18 cellular contexts compared by ENCODE assay signal in the genomic region with DNA sequence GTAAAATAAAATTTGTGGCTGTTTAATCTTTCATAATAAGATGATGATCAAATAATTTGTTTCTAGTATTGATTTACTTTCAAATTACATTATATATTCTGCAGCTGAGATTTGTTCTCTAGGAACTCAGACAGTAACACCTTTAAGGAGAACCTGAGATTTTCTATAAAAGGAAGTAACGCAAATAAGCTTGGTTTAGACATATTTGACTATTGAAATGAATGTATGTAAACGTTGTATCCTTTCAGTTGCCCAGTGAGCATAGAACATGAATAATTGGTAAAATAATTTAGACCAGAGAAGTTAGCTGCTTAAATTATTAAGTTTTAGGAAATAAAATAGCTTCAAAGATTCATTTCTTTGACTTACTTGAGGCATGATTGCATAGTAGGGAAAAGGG. TPM values are rescaled to one million over a fixed set of nuclear protein-coding genes. Genes with fewer than 3 reads are reported as not detected.
DNase-seq lines count a peak whose midpoint lies in the region; ATAC-seq and TF ChIP-seq lines count a peak whose summit lies in the region.
"Had no signal": no experiment of that assay in that cellular context is flagged by ENCODE, and none has a peak within 500 bp of the region (broad histone marks: within the 10 kb centered on the region; RNA-seq: fewer than 3 reads in every experiment).

No MANE protein-coding gene starts in this region.

- H3K9me3 ChIP-seq in Loucy (ENCODE audit: insufficient read depth, low read depth, low read length) (no peaks in the 10 kb centered on the region), psoas muscle (no peaks in the 10 kb centered on the region), upper lobe of right lung (no peaks in the 10 kb centered on the region)
- H3K9me3 ChIP-seq: neutrophil, thoracic aorta had no signal

- peak overlapping the region in 2 of 5 experiments; percentile 0 to 96 for H3K27ac Mint-ChIP-seq in brain
- H3K27ac Mint-ChIP-seq: dendritic cell treated with granulocyte-macrophage colony-stimulating factor and Interleukin-4, amounts not matched to agents 40 ng/mL and 50 ng/mL, for 4 days; mesothelial cell of epicardium; stimulated activated naive B cell treated with anti-CD40 and anti-IgM and Interleukin-4, amounts not matched to agents 10 μg/mL and 1 μg/mL and 100 μg/mL, for 72 hours had no signal

- no peak for TF ChIP-seq CTCF in Loucy (conservative IDR thresholded peaks at IDR 0.05; ENCODE audit: low read length)
- no peak for TF ChIP-seq CTCF in brain (conservative IDR thresholded peaks at IDR 0.05)
- TF ChIP-seq CTCF in psoas muscle (IDR thresholded peaks at IDR 0.05): no peak
- no peak for TF ChIP-seq CTCF in upper lobe of right lung (IDR thresholded peaks at IDR 0.05)

- H3F3A ChIP-seq in Loucy (ENCODE audit: low read depth): no peaks in the 10 kb centered on the region

- no peaks in the 10 kb centered on the region for H3K9me3 Mint-ChIP-seq in brain
- H3K9me3 Mint-ChIP-seq: dendritic cell treated with granulocyte-macrophage colony-stimulating factor and Interleukin-4, amounts not matched to agents 40 ng/mL and 50 ng/mL, for 4 days; mesothelial cell of epicardium; stimulated activated naive B cell treated with anti-CD40 and anti-IgM and Interleukin-4, amounts not matched to agents 10 μg/mL and 1 μg/mL and 100 μg/mL, for 72 hours had no signal

- H3K4me2 ChIP-seq in Loucy (ENCODE audit: low read depth, low read length, poor library complexity, severe bottlenecking): peak overlapping the region; percentile 95

- H3K27me3 ChIP-seq in Loucy (ENCODE audit: insufficient read depth, low read length, poor library complexity, severe bottlenecking) (no peaks in the 10 kb centered on the region), psoas muscle (ENCODE audit: insufficient read depth in 3 of 3, low read length in 2 of 3) (no peaks in the 10 kb centered on the region), upper lobe of right lung (no peaks in the 10 kb centered on the region)
- H3K27me3 ChIP-seq: foreskin keratinocyte had no signal

- peak overlapping the region; percentile 91 to 98 (median 97) for H3K4me3 Mint-ChIP-seq in brain
- H3K4me3 Mint-ChIP-seq: dendritic cell treated with granulocyte-macrophage colony-stimulating factor and Interleukin-4, amounts not matched to agents 40 ng/mL and 50 ng/mL, for 4 days; stimulated activated naive B cell treated with anti-CD40 and anti-IgM and Interleukin-4, amounts not matched to agents 10 μg/mL and 1 μg/mL and 100 μg/mL, for 72 hours had no signal

- H3K9me2 ChIP-seq in Loucy (replicated peaks; ENCODE audit: low read depth, low read length): no peaks in the 10 kb centered on the region

- intact Hi-C loops in psoas muscle (cut with DNase I) (loop anchor here in 1 of 2 donors (5.0 kb wide), 1 partner anchor 65 kb away; no protein-coding TSS in a partner anchor), upper lobe of right lung (cut with DNase I) (no loop called here)

- H3K27me3 Mint-ChIP-seq in brain: peaks cover 4% of the 10 kb centered on the region
- H3K27me3 Mint-ChIP-seq: dendritic cell treated with granulocyte-macrophage colony-stimulating factor and Interleukin-4, amounts not matched to agents 40 ng/mL and 50 ng/mL, for 4 days; stimulated activated naive B cell treated with anti-CD40 and anti-IgM and Interleukin-4, amounts not matched to agents 10 μg/mL and 1 μg/mL and 100 μg/mL, for 72 hours had no signal

- peak overlapping the region; percentile 76 for H3K9ac ChIP-seq in Loucy (ENCODE audit: low read depth, low read length, poor library complexity, severe bottlenecking)

- peaks cover 68% of the 10 kb centered on the region for H3K4me1 Mint-ChIP-seq in brain

- no peak overlapping the region for H2AFZ ChIP-seq in Loucy (ENCODE audit: low read length)

- DNase-seq in psoas muscle (no peak), NCI-H524 (lab: John Stamatoyannopoulos, UW) (no peak), upper lobe of right lung (no peak)
- DNase-seq: activated CD4-positive, alpha-beta T cell treated with anti-CD3 and anti-CD28 coated beads for 1 hour; foreskin keratinocyte; hypothalamus; NCI-H1436 treated with DMSO at 0.1 percent for 48 hours; NCI-H774; stimulated activated naive B cell treated with anti-CD40 and anti-IgM and Interleukin-4, amounts not matched to agents 10 μg/mL and 1 μg/mL and 100 μg/mL, for 72 hours had no signal

- peaks cover 64% of the 10 kb centered on the region for H3K4me1 ChIP-seq in Loucy (ENCODE audit: insufficient read depth, low read length, poor library complexity, severe bottlenecking)
- H3K4me1 ChIP-seq in psoas muscle: peaks cover 21% of the 10 kb centered on the region
- H3K4me1 ChIP-seq in upper lobe of right lung: peaks cover 20% of the 10 kb centered on the region

- H3K36me3 Mint-ChIP-seq in brain: peaks cover 2% of the 10 kb centered on the region
- H3K36me3 Mint-ChIP-seq: mesothelial cell of epicardium had no signal

- H3K4me3 ChIP-seq in Loucy (ENCODE audit: low read length, poor library complexity, severe bottlenecking) (peak overlapping the region; percentile 81), psoas muscle (peak overlapping the region; percentile 96), upper lobe of right lung (no peak overlapping the region)
- H3K4me3 ChIP-seq: thoracic aorta had no signal

- H4K20me1 ChIP-seq in Loucy (ENCODE audit: insufficient read depth, low read length, poor library complexity, severe bottlenecking): peaks cover 70% of the 10 kb centered on the region

- ATAC-seq in GM19351 (IDR thresholded peaks at IDR 0.05; ENCODE audit: unreplicated experiment): peak; percentile 28
- no peak for ATAC-seq in psoas muscle
- no peak for ATAC-seq in GM21515 (IDR thresholded peaks at IDR 0.05; ENCODE audit: unreplicated experiment)
- no peak for ATAC-seq in upper lobe of right lung
- ATAC-seq: foreskin keratinocyte; stimulated activated naive B cell treated with anti-CD40 and anti-IgM and Interleukin-4, amounts not matched to agents 10 μg/mL and 1 μg/mL and 100 μg/mL, for 72 hours had no signal

- WGBS in psoas muscle, 3 donors: 29 to 43% (median 31%) methylated on average over 2 of the region's 2 CpGs

- peaks cover 76% of the 10 kb centered on the region for H3K79me2 ChIP-seq in Loucy (ENCODE audit: insufficient read depth, low read length)

- H3K36me3 ChIP-seq in Loucy (ENCODE audit: insufficient read depth, low read length): no peaks in the 10 kb centered on the region
- H3K36me3 ChIP-seq in psoas muscle (ENCODE audit: insufficient read depth in 1 of 2, low read depth in 1 of 2): no peaks in the 10 kb centered on the region
- no peaks in the 10 kb centered on the region for H3K36me3 ChIP-seq in upper lobe of right lung
- H3K36me3 ChIP-seq: neutrophil, thoracic aorta had no signal

- H3K27ac ChIP-seq in psoas muscle: no peak overlapping the region
- H3K27ac ChIP-seq in upper lobe of right lung: no peak overlapping the region
- H3K27ac ChIP-seq: epithelial cell of prostate, foreskin keratinocyte, neutrophil, thoracic aorta had no signal

RNA-seq across cellular contexts. Expression of a gene that starts 3.1 kb away (rescaled TPM):
- 10.0 TPM for polyA plus RNA-seq in brain (ENCODE audit: insufficient read depth, low read depth, low replicate concordance)
- 1 to 10 TPM; 6.2 to 9.3 (median 8.6) TPM for total RNA-seq in psoas muscle
- polyA plus RNA-seq in psoas muscle: 10 to 100 TPM in 2 of 3 donors, 1 to 10 TPM in 1; 7.2 to 14.5 (median 11.4) TPM
- 11.2 TPM for total RNA-seq in upper lobe of right lung

RNA-seq across cellular contexts. Expression of a gene that starts 34.9 kb away (rescaled TPM):
- polyA plus RNA-seq in brain (ENCODE audit: insufficient read depth, low read depth, low replicate concordance): 5.3 TPM
- total RNA-seq in psoas muscle: 10 to 100 TPM; 45.1 to 50.8 (median 45.7) TPM
- 10 to 100 TPM; 20.2 to 70.8 (median 22.1) TPM for polyA plus RNA-seq in psoas muscle
- total RNA-seq in upper lobe of right lung: 29.5 TPM
